ENCODE assay signal across 16 cellular contexts in the genomic region with DNA sequence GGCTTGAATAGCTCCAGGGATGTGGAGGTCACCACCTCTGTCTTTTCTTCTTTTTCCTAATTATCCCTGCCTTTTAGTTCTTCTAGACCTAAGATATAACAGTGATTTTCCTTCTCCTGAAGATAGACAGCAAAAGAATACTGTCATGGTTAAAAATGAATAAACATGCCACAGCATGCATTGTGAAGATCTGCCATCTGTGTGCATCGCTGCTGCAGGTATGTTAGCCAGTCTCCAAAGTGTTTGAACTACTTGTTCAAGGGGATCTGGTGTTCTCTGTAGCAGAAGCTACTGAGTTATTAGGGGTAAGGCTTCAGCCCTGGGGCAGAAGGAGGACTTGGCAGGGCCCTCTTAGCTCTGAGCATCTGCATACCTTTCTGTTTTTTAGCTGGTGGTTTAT. TPM values are rescaled to one million over a fixed set of nuclear protein-coding genes. Genes with fewer than 3 reads are reported as not detected.
DNase-seq lines count a peak whose midpoint lies in the region; ATAC-seq, FAIRE-seq and TF ChIP-seq lines count a peak whose summit lies in the region.
"Had no signal": no experiment of that assay in that cellular context is flagged by ENCODE, and none has a peak within 500 bp of the region (broad histone marks: within the 10 kb centered on the region; RNA-seq: fewer than 3 reads in every experiment).

No MANE protein-coding gene starts in this region.

- H4K20me1 ChIP-seq in astrocyte (ENCODE audit: insufficient read depth, low read length), result no peaks in the 10 kb centered on the region

- H3K9me3 Mint-ChIP-seq in CD4-positive, alpha-beta memory T cell, result no peaks in the 10 kb centered on the region
- H3K9me3 Mint-ChIP-seq in HFFc6 (no peaks in the 10 kb centered on the region), astrocyte (ENCODE audit: unreplicated experiment) (no peaks in the 10 kb centered on the region)
- H3K9me3 Mint-ChIP-seq: activated CD4-positive, alpha-beta memory T cell treated with anti-CD3 and anti-CD28 coated beads, Interleukin-2, amount 10 ng/mL, durations not matched to agents 7 days and 5 days had no signal

- peak overlapping the region in 5 of 7 donors; percentile 2 to 80 (median 18) for H3K27ac Mint-ChIP-seq in CD4-positive, alpha-beta memory T cell
- H3K27ac Mint-ChIP-seq in HFFc6 (peak overlapping the region; percentile 65), astrocyte (ENCODE audit: unreplicated experiment) (peak overlapping the region; percentile 56)
- H3K27ac Mint-ChIP-seq: activated CD4-positive, alpha-beta memory T cell treated with anti-CD3 and anti-CD28 coated beads, Interleukin-2, amount 10 ng/mL, durations not matched to agents 7 days and 5 days; B cell had no signal

- H4K8ac ChIP-seq in mesenchymal stem cell (ENCODE audit: low read length) (no peak overlapping the region), neuronal stem cell (ENCODE audit: low read depth, low read length) (no peak overlapping the region)

- ATAC-seq in GM18867 (IDR thresholded peaks at IDR 0.05; ENCODE audit: unreplicated experiment), result no peak
- ATAC-seq: left lung had no signal

- H3K4me3 ChIP-seq in CD4-positive, alpha-beta memory T cell (ENCODE audit: low read length in 2 of 2), result no peak overlapping the region
- H3K4me3 ChIP-seq in astrocyte (ENCODE audit: insufficient read depth, low read depth, low read length) (no peak overlapping the region), mesenchymal stem cell (ENCODE audit: insufficient read depth in 1 of 2, low read depth in 1 of 2, low read length in 2 of 2) (no peak overlapping the region), neuronal stem cell (ENCODE audit: low read length in 2 of 2) (no peak overlapping the region)
- H3K4me3 ChIP-seq: left lung, tibial artery had no signal

- no peak overlapping the region for H3K27ac ChIP-seq in CD4-positive, alpha-beta memory T cell (ENCODE audit: low read depth, low read length)
- H3K27ac ChIP-seq in astrocyte (ENCODE audit: low read depth, low read length) (no peak overlapping the region), mesenchymal stem cell (ENCODE audit: low read length, poor library complexity, severe bottlenecking) (no peak overlapping the region), neuronal stem cell (replicated peaks; ENCODE audit: low read length) (no peak overlapping the region)
- H3K27ac ChIP-seq: KMS-11, left lung, neutrophil, tibial artery had no signal

- no peak for TF ChIP-seq CTCF in HFFc6 (IDR thresholded peaks at IDR 0.05)
- no peak for TF ChIP-seq CTCF in astrocyte (IDR thresholded peaks at IDR 0.05; ENCODE audit: insufficient read depth, low read depth, low read length)

- peaks cover 29 to 73% (median 51%) of the 10 kb centered on the region in 4 donors for H3K4me1 Mint-ChIP-seq in CD4-positive, alpha-beta memory T cell
- H3K4me1 Mint-ChIP-seq in HFFc6 (ENCODE audit: low read depth) (peaks cover 97% of the 10 kb centered on the region), astrocyte (ENCODE audit: low read depth, unreplicated experiment) (peaks cover 66% of the 10 kb centered on the region)

- peaks cover 73% of the 10 kb centered on the region for H3K79me2 ChIP-seq in astrocyte (ENCODE audit: insufficient read depth, low read length)

- CTCF ChIA-PET in CD4-positive, alpha-beta memory T cell (lab: Charles Lee; ENCODE audit: partially characterized antibody), result interaction anchor here (0.9 to 4.0 kb wide), 6 partner anchors 13 to 63 kb away, joined by 3 to 18 read pairs (median 3); no protein-coding TSS in a partner anchor

- H2BK120ac ChIP-seq in mesenchymal stem cell (ENCODE audit: low read depth, low read length) (no peak overlapping the region), neuronal stem cell (ENCODE audit: low read depth, low read length) (no peak overlapping the region)

- POLR2A ChIA-PET in CD4-positive, alpha-beta memory T cell (lab: Charles Lee; ENCODE audit: partially characterized antibody), result interaction anchor here (0.6 to 3.6 kb wide), 3 partner anchors 16 to 667 kb away, joined by 3 to 24 read pairs (median 4); a partner anchor contains a TSS

- WGBS in mesenchymal stem cell, result 98% methylated on average over 1 of the region's 1 CpG
- WGBS in neuronal stem cell (ENCODE audit: extremely low coverage in 2 of 2, insufficient read length in 2 of 2, insufficient replicate concordance in 1 of 2), 2 donors, result no CpG with 5 or more reads among the region's 1 CpG

- H3K4ac ChIP-seq in mesenchymal stem cell (ENCODE audit: low read depth in 1 of 2, low read length in 2 of 2), result peak overlapping the region in 1 of 2 experiments; percentile 40
- no peak overlapping the region for H3K4ac ChIP-seq in neuronal stem cell (ENCODE audit: low read length)

- no peak overlapping the region for H3K14ac ChIP-seq in mesenchymal stem cell (ENCODE audit: low read length in 2 of 2)
- H3K14ac ChIP-seq in neuronal stem cell (ENCODE audit: low read length), result no peak overlapping the region

- no peak overlapping the region for H4K91ac ChIP-seq in mesenchymal stem cell (ENCODE audit: low read length)
- H4K91ac ChIP-seq in neuronal stem cell (ENCODE audit: low read depth, low read length, poor library complexity), result no peak overlapping the region

- no peak overlapping the region for H3K4me2 ChIP-seq in astrocyte (ENCODE audit: low read length)
- no peak overlapping the region for H3K4me2 ChIP-seq in mesenchymal stem cell (ENCODE audit: low read length, poor library complexity, severe bottlenecking)
- H3K4me2 ChIP-seq in neuronal stem cell (ENCODE audit: insufficient read depth, low read length, poor library complexity, severe bottlenecking), result no peak overlapping the region
- H3K4me2 ChIP-seq: KMS-11 had no signal

- no peak overlapping the region for H2AFZ ChIP-seq in astrocyte (ENCODE audit: low read depth, low read length)
- no peak overlapping the region for H2AFZ ChIP-seq in mesenchymal stem cell (ENCODE audit: low read depth, low read length)
- no peak overlapping the region for H2AFZ ChIP-seq in neuronal stem cell (ENCODE audit: low read length)

- peaks cover 28% of the 10 kb centered on the region for H3K4me1 ChIP-seq in CD4-positive, alpha-beta memory T cell (ENCODE audit: insufficient read depth, low read length)
- H3K4me1 ChIP-seq in astrocyte (ENCODE audit: insufficient read depth, low read length) (peaks cover 28% of the 10 kb centered on the region), mesenchymal stem cell (ENCODE audit: control insufficient read depth, insufficient read depth, low read depth, low read length) (peaks cover 16% of the 10 kb centered on the region), neuronal stem cell (ENCODE audit: control insufficient read depth in 2 of 2, insufficient read depth in 1 of 2, low read depth in 1 of 2, low read length in 2 of 2) (peaks cover 2 to 10% of the 10 kb centered on the region in 2 donors)

- H3K79me1 ChIP-seq in mesenchymal stem cell (replicated peaks; ENCODE audit: low read length, poor library complexity, severe bottlenecking) (peaks cover 25% of the 10 kb centered on the region), neuronal stem cell (ENCODE audit: low read depth, low read length) (no peaks in the 10 kb centered on the region)

- H3K4me3 Mint-ChIP-seq in CD4-positive, alpha-beta memory T cell, result no peak overlapping the region
- H3K4me3 Mint-ChIP-seq in HFFc6 (no peak overlapping the region; the same call in 1 of the 2 replicates), astrocyte (ENCODE audit: unreplicated experiment) (no peak overlapping the region)
- H3K4me3 Mint-ChIP-seq: activated CD4-positive, alpha-beta memory T cell treated with anti-CD3 and anti-CD28 coated beads, Interleukin-2, amount 10 ng/mL, durations not matched to agents 7 days and 5 days; B cell had no signal

- peaks cover 23 to 32% of the 10 kb centered on the region in 2 donors for H3K36me3 Mint-ChIP-seq in CD4-positive, alpha-beta memory T cell
- peaks cover 43% of the 10 kb centered on the region for H3K36me3 Mint-ChIP-seq in HFFc6 (ENCODE audit: low read depth)
- H3K36me3 Mint-ChIP-seq in astrocyte (ENCODE audit: low read depth, unreplicated experiment), result peaks cover 14% of the 10 kb centered on the region

- peak overlapping the region; percentile 58 for H2AK5ac ChIP-seq in mesenchymal stem cell (ENCODE audit: low read length, severe bottlenecking)
- no peak overlapping the region for H2AK5ac ChIP-seq in neuronal stem cell (ENCODE audit: low read depth, low read length)

- H3K9me3 ChIP-seq in CD4-positive, alpha-beta memory T cell (ENCODE audit: control insufficient read depth in 1 of 2, low read length in 2 of 2), result no peaks in the 10 kb centered on the region
- H3K9me3 ChIP-seq in astrocyte (ENCODE audit: insufficient read depth, low read depth, low read length) (no peaks in the 10 kb centered on the region), mesenchymal stem cell (ENCODE audit: control insufficient read depth, low read length) (no peaks in the 10 kb centered on the region), neuronal stem cell (replicated peaks in 1 of 2; ENCODE audit: control insufficient read depth in 2 of 2, insufficient read depth in 1 of 2, low read depth in 1 of 2, low read length in 2 of 2) (no peaks in the 10 kb centered on the region)
- H3K9me3 ChIP-seq: left lung, neutrophil, tibial artery had no signal

- H3K23ac ChIP-seq in mesenchymal stem cell (ENCODE audit: low read length in 2 of 2), result no peak overlapping the region
- H3K23ac ChIP-seq in neuronal stem cell (ENCODE audit: low read depth, low read length, poor library complexity), result no peak overlapping the region

- no peak overlapping the region for H3K18ac ChIP-seq in mesenchymal stem cell (ENCODE audit: low read depth in 1 of 2, low read length in 2 of 2)
- no peak overlapping the region for H3K18ac ChIP-seq in neuronal stem cell (ENCODE audit: low read length)

- no peaks in the 10 kb centered on the region for H3K27me3 ChIP-seq in CD4-positive, alpha-beta memory T cell (ENCODE audit: insufficient read depth, low read length)
- H3K27me3 ChIP-seq in astrocyte (ENCODE audit: insufficient read depth, low read length) (no peaks in the 10 kb centered on the region), mesenchymal stem cell (ENCODE audit: control insufficient read depth in 1 of 2, insufficient read depth in 1 of 2, low read length in 2 of 2) (no peaks in the 10 kb centered on the region), neuronal stem cell (ENCODE audit: control insufficient read depth in 3 of 3, insufficient read depth in 3 of 3, low read depth in 1 of 3, low read length in 3 of 3) (no peaks in the 10 kb centered on the region)
- H3K27me3 ChIP-seq: left lung, neutrophil, tibial artery had no signal

- no peaks in the 10 kb centered on the region for H3K27me3 Mint-ChIP-seq in CD4-positive, alpha-beta memory T cell
- no peaks in the 10 kb centered on the region; the same call in none of the 2 replicates for H3K27me3 Mint-ChIP-seq in HFFc6 (ENCODE audit: insufficient read depth)
- no peaks in the 10 kb centered on the region for H3K27me3 Mint-ChIP-seq in astrocyte (ENCODE audit: low read depth, unreplicated experiment)
- H3K27me3 Mint-ChIP-seq: activated CD4-positive, alpha-beta memory T cell treated with anti-CD3 and anti-CD28 coated beads, Interleukin-2, amount 10 ng/mL, durations not matched to agents 7 days and 5 days; B cell had no signal

- no peak overlapping the region for H3K9ac ChIP-seq in astrocyte (ENCODE audit: low read length)
- H3K9ac ChIP-seq in mesenchymal stem cell (ENCODE audit: low read length), result no peak overlapping the region
- H3K9ac ChIP-seq in neuronal stem cell (ENCODE audit: low read depth, low read length, poor library complexity), result no peak overlapping the region
- H3K9ac ChIP-seq: KMS-11 had no signal

- FAIRE-seq in astrocyte (lab: Jason Lieb, UNC), result no peak

- H2BK5ac ChIP-seq in mesenchymal stem cell (ENCODE audit: low read depth, low read length, poor library complexity, severe bottlenecking), result no peak overlapping the region
- no peak overlapping the region for H2BK5ac ChIP-seq in neuronal stem cell (ENCODE audit: low read length)

- H3K36me3 ChIP-seq in CD4-positive, alpha-beta memory T cell (ENCODE audit: insufficient read depth, low read length), result no peaks in the 10 kb centered on the region
- H3K36me3 ChIP-seq in astrocyte (ENCODE audit: insufficient read depth, low read length), result peaks cover 11% of the 10 kb centered on the region
- peaks cover 0 to 12% of the 10 kb centered on the region in 2 experiments for H3K36me3 ChIP-seq in mesenchymal stem cell (ENCODE audit: control insufficient read depth in 1 of 2, insufficient read depth in 2 of 2, low read depth in 1 of 2, low read length in 2 of 2)
- peaks cover 0 to 27% of the 10 kb centered on the region in 2 donors for H3K36me3 ChIP-seq in neuronal stem cell (replicated peaks in 1 of 2; ENCODE audit: control insufficient read depth in 2 of 2, insufficient read depth in 2 of 2, low read length in 2 of 2)
- H3K36me3 ChIP-seq: tibial artery had no signal

- H2BK12ac ChIP-seq in mesenchymal stem cell (ENCODE audit: low read length in 2 of 2), result peak overlapping the region in 1 of 2 experiments; percentile 18
- H2BK12ac ChIP-seq in neuronal stem cell (ENCODE audit: low read length), result no peak overlapping the region

- H2BK15ac ChIP-seq in mesenchymal stem cell (ENCODE audit: low read depth, poor library complexity, severe bottlenecking), result no peak overlapping the region
- no peak overlapping the region for H2BK15ac ChIP-seq in neuronal stem cell (ENCODE audit: low read length)

- intact Hi-C loops in CD4-positive, alpha-beta memory T cell (cut with micrococcal nuclease), result no loop called here

- DNase-seq in CD4-positive, alpha-beta memory T cell, result no peak
- DNase-seq in HFFc6 (no peak), astrocyte (ENCODE audit: low read depth) (no peak), mesenchymal stem cell (no peak), neuronal stem cell (ENCODE audit: low spot score) (no peak), NCI-H774 (lab: John Stamatoyannopoulos, UW) (no peak)
- DNase-seq: activated CD4-positive, alpha-beta memory T cell treated with anti-CD3 and anti-CD28 coated beads, Interleukin-2, amount 10 ng/mL, durations not matched to agents 7 days and 5 days; amniotic stem cell; central memory CD4-positive, alpha-beta T cell; left lung; NCI-H1930; tibial artery had no signal

RNA-seq across cellular contexts. Expression of a gene that starts 25.0 kb away (rescaled TPM):
- 10 to 100 TPM; 32.8 to 35.7 TPM for total RNA-seq in CD4-positive, alpha-beta memory T cell
- 10 to 100 TPM in 1 of 2 donors, 1 to 10 TPM in 1; 9.6 to 20.7 TPM for polyA plus RNA-seq in CD4-positive, alpha-beta memory T cell
- 100 to 1,000 TPM; 129 to 161 (median 157) TPM for total RNA-seq in HFFc6 (2021; fragmentation: NEBNext Ultra II Directional; extraction: Animal tissue kit (Norgen Biotek cat#: 25700))
- total RNA-seq in astrocyte, result 96.1 and 118 TPM in 2 replicates
- 86.0 TPM for polyA plus RNA-seq in mesenchymal stem cell (2013, experiment 1 of 2)
- 85.7 TPM for polyA plus RNA-seq in mesenchymal stem cell (2013, experiment 2 of 2)
- polyA plus RNA-seq in neuronal stem cell (2013, experiment 1 of 2), result 12.7 TPM
- 11.1 TPM for polyA plus RNA-seq in neuronal stem cell (2013, experiment 2 of 2)
